In the genomic region with DNA sequence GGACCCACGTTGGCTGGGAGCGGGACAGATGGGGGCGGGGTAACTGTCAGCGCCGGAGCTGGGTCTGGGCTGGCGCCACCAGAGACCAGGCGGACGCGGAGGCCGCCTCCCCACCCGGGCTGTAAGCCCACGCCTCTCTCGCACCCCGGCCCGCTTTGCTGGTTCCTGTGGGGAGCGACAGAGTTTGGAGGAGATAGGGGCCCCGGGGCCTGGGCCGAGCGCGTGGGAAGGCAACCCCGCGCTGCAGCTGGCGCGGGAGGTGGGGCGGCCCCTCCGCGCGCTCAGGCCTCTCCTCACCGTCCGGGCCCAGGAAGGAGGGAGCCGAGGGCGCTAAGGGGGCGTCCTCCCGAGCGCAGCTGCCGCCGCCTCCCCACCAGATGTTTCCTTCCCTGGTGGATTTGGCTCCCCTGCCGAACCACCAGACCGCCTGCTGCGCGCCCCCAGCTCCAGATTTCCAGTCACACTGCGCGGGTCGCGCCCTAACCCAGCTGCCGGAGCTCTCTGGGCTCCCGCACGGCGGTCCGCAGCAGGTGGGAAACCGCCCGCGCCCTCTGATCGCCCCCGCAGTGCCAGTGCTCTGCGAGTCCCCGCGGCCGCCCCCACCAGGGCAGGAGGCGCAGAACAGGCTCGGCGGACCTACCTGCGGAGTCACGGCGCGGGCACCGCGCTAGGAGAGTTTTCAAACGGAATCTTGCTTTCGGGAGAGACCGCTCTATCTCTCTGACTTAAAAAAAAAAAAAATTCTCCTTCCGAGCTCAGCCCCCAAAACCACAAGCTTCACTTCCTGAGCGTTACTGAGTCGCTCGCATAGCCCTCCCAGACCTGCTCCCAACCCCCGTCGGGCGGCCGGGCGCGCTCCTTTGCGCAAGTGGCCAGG, we compare ENCODE assay signal across 1 cellular context.
TF ChIP-seq lines count a peak whose summit lies in the region.

No MANE protein-coding gene starts in this region.

TF ChIP-seq in HepG2, 621 proteins besides CTCF, POLR2A, EP300 and RAD21 (continued from another document and continues in another):
- TF ChIP-seq, protein P1, sequence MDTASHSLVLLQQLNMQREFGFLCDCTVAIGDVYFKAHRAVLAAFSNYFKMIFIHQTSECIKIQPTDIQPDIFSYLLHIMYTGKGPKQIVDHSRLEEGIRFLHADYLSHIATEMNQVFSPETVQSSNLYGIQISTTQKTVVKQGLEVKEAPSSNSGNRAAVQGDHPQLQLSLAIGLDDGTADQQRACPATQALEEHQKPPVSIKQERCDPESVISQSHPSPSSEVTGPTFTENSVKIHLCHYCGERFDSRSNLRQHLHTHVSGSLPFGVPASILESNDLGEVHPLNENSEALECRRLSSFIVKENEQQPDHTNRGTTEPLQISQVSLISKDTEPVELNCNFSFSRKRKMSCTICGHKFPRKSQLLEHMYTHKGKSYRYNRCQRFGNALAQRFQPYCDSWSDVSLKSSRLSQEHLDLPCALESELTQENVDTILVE (CRISPR knock-in tag; IDR thresholded peaks at IDR 0.05) = no peak
- no peak for TF ChIP-seq PRPF4 (IDR thresholded peaks at IDR 0.05; ENCODE audit: low read depth, low read length, poor library complexity, severe bottlenecking)
- no peak for TF ChIP-seq FOXJ3 (CRISPR knock-in tag; IDR thresholded peaks at IDR 0.05; ENCODE audit: borderline replicate concordance)
- TF ChIP-seq KLF13 (CRISPR knock-in tag; IDR thresholded peaks at IDR 0.05) = no peak
- TF ChIP-seq, protein P2, sequence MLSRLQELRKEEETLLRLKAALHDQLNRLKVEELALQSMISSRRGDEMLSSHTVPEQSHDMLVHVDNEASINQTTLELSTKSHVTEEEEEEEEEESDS (CRISPR knock-in tag; IDR thresholded peaks at IDR 0.05; ENCODE audit: borderline replicate concordance) = no peak
- no peak for TF ChIP-seq MAF1 (CRISPR knock-in tag; IDR thresholded peaks at IDR 0.05; ENCODE audit: borderline replicate concordance)
- TF ChIP-seq GPN1 (CRISPR knock-in tag; IDR thresholded peaks at IDR 0.05; ENCODE audit: borderline replicate concordance) = no peak
- TF ChIP-seq FOXO1 (CRISPR knock-in tag; IDR thresholded peaks at IDR 0.05) = peak; percentile 7; the same call in 1 of the 2 replicates
- TF ChIP-seq CEBPB (IDR thresholded peaks at IDR 0.05; ENCODE audit: borderline replicate concordance, low read depth, low read length) = no peak
- TF ChIP-seq KLF6 (CRISPR knock-in tag; IDR thresholded peaks at IDR 0.05) = no peak; the same call in 1 of the 2 replicates
- TF ChIP-seq ZIK1 (CRISPR knock-in tag; IDR thresholded peaks at IDR 0.05; ENCODE audit: borderline replicate concordance, low read depth) = 0 out of 2 replicates have a peak, but pooled peaks have one; percentile 46
- no peak for TF ChIP-seq JUND (CRISPR knock-in tag; IDR thresholded peaks at IDR 0.05)
- TF ChIP-seq RBM39 (IDR thresholded peaks at IDR 0.05; ENCODE audit: low read depth, low read length, poor library complexity, severe bottlenecking) = peak; percentile 86
- TF ChIP-seq, protein P3, sequence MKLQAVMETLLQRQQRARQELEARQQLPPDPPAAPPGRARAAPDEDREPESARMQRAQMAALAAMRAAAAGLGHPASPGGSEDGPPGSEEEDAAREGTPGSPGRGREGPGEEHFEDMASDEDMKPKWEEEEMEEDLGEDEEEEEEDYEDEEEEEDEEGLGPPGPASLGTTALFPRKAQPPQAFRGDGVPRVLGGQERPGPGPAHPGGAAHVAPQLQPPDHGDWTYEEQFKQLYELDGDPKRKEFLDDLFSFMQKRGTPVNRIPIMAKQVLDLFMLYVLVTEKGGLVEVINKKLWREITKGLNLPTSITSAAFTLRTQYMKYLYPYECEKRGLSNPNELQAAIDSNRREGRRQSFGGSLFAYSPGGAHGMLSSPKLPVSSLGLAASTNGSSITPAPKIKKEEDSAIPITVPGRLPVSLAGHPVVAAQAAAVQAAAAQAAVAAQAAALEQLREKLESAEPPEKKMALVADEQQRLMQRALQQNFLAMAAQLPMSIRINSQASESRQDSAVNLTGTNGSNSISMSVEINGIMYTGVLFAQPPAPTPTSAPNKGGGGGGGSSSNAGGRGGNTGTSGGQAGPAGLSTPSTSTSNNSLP (IDR thresholded peaks at IDR 0.05; ENCODE audit: low read depth, low read length) = no peak
- no peak for TF ChIP-seq ZFP36 (IDR thresholded peaks at IDR 0.05; ENCODE audit: borderline replicate concordance, low read depth, low read length, partially characterized antibody)
- no peak for TF ChIP-seq ZFP82 (CRISPR knock-in tag; IDR thresholded peaks at IDR 0.05; ENCODE audit: borderline replicate concordance)
- TF ChIP-seq PAF1 (CRISPR knock-in tag; IDR thresholded peaks at IDR 0.05) = no peak
- no peak for TF ChIP-seq ZNF543 (CRISPR knock-in tag; IDR thresholded peaks at IDR 0.05)
- TF ChIP-seq, protein P4, sequence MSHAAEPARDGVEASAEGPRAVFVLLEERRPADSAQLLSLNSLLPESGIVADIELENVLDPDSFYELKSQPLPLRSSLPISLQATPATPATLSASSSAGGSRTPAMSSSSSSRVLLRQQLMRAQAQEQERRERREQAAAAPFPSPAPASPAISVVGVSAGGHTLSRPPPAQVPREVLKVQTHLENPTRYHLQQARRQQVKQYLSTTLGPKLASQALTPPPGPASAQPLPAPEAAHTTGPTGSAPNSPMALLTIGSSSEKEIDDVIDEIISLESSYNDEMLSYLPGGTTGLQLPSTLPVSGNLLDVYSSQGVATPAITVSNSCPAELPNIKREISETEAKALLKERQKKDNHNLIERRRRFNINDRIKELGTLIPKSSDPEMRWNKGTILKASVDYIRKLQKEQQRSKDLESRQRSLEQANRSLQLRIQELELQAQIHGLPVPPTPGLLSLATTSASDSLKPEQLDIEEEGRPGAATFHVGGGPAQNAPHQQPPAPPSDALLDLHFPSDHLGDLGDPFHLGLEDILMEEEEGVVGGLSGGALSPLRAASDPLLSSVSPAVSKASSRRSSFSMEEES (CRISPR knock-in tag; IDR thresholded peaks at IDR 0.05) = no peak
- TF ChIP-seq, protein P5, sequence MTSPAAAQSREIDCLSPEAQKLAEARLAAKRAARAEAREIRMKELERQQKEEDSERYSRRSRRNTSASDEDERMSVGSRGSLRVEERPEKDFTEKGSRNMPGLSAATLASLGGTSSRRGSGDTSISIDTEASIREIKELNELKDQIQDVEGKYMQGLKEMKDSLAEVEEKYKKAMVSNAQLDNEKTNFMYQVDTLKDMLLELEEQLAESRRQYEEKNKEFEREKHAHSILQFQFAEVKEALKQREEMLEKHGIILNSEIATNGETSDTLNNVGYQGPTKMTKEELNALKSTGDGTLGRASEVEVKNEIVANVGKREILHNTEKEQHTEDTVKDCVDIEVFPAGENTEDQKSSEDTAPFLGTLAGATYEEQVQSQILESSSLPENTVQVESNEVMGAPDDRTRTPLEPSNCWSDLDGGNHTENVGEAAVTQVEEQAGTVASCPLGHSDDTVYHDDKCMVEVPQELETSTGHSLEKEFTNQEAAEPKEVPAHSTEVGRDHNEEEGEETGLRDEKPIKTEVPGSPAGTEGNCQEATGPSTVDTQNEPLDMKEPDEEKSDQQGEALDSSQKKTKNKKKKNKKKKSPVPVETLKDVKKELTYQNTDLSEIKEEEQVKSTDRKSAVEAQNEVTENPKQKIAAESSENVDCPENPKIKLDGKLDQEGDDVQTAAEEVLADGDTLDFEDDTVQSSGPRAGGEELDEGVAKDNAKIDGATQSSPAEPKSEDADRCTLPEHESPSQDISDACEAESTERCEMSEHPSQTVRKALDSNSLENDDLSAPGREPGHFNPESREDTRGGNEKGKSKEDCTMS (CRISPR knock-in tag; conservative IDR thresholded peaks at IDR 0.05) = no peak
- no peak; the same call in 1 of the 2 replicates for TF ChIP-seq DR1 (CRISPR knock-in tag; IDR thresholded peaks at IDR 0.05)
- TF ChIP-seq, protein P6, sequence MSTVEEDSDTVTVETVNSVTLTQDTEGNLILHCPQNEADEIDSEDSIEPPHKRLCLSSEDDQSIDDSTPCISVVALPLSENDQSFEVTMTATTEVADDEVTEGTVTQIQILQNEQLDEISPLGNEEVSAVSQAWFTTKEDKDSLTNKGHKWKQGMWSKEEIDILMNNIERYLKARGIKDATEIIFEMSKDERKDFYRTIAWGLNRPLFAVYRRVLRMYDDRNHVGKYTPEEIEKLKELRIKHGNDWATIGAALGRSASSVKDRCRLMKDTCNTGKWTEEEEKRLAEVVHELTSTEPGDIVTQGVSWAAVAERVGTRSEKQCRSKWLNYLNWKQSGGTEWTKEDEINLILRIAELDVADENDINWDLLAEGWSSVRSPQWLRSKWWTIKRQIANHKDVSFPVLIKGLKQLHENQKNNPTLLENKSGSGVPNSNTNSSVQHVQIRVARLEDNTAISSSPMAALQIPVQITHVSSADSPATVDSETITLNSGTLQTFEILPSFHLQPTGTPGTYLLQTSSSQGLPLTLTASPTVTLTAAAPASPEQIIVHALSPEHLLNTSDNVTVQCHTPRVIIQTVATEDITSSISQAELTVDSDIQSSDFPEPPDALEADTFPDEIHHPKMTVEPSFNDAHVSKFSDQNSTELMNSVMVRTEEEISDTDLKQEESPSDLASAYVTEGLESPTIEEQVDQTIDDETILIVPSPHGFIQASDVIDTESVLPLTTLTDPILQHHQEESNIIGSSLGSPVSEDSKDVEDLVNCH (CRISPR knock-in tag; IDR thresholded peaks at IDR 0.05) = no peak
- no peak for TF ChIP-seq SIX4 (CRISPR knock-in tag; IDR thresholded peaks at IDR 0.05)
- TF ChIP-seq KDM6A (CRISPR knock-in tag; IDR thresholded peaks at IDR 0.05; ENCODE audit: low read depth) = no peak
- TF ChIP-seq RXRB (CRISPR knock-in tag; IDR thresholded peaks at IDR 0.05; ENCODE audit: borderline replicate concordance) = 0 out of 2 replicates have a peak, but pooled peaks have one; percentile 18
- no peak; the same call in 1 of the 2 replicates for TF ChIP-seq AKAP8 (CRISPR knock-in tag; IDR thresholded peaks at IDR 0.05)
- no peak for TF ChIP-seq CENPT (CRISPR knock-in tag; IDR thresholded peaks at IDR 0.05; ENCODE audit: low read depth)
- peak; percentile 50 for TF ChIP-seq ZNF883 (CRISPR knock-in tag; IDR thresholded peaks at IDR 0.05; ENCODE audit: not compliant biosample characterization)
- 0 out of 2 replicates have a peak, but pooled peaks have one; percentile 59 for TF ChIP-seq ZNF670 (CRISPR knock-in tag; IDR thresholded peaks at IDR 0.05; ENCODE audit: borderline replicate concordance)
- TF ChIP-seq, protein P7, sequence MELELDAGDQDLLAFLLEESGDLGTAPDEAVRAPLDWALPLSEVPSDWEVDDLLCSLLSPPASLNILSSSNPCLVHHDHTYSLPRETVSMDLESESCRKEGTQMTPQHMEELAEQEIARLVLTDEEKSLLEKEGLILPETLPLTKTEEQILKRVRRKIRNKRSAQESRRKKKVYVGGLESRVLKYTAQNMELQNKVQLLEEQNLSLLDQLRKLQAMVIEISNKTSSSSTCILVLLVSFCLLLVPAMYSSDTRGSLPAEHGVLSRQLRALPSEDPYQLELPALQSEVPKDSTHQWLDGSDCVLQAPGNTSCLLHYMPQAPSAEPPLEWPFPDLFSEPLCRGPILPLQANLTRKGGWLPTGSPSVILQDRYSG (CRISPR knock-in tag; IDR thresholded peaks at IDR 0.05) = no peak
- no peak for TF ChIP-seq ZNF10 (CRISPR knock-in tag; IDR thresholded peaks at IDR 0.05; ENCODE audit: borderline replicate concordance, low read depth)
- peak; percentile 57; the same call in 1 of the 2 replicates for TF ChIP-seq MED13 (CRISPR knock-in tag; IDR thresholded peaks at IDR 0.05)
- TF ChIP-seq, protein P8, sequence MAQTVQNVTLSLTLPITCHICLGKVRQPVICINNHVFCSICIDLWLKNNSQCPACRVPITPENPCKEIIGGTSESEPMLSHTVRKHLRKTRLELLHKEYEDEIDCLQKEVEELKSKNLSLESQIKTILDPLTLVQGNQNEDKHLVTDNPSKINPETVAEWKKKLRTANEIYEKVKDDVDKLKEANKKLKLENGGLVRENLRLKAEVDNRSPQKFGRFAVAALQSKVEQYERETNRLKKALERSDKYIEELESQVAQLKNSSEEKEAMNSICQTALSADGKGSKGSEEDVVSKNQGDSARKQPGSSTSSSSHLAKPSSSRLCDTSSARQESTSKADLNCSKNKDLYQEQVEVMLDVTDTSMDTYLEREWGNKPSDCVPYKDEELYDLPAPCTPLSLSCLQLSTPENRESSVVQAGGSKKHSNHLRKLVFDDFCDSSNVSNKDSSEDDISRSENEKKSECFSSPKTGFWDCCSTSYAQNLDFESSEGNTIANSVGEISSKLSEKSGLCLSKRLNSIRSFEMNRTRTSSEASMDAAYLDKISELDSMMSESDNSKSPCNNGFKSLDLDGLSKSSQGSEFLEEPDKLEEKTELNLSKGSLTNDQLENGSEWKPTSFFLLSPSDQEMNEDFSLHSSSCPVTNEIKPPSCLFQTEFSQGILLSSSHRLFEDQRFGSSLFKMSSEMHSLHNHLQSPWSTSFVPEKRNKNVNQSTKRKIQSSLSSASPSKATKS (CRISPR knock-in tag; IDR thresholded peaks at IDR 0.05) = no peak
- TF ChIP-seq ZNF460 (CRISPR knock-in tag; IDR thresholded peaks at IDR 0.05; ENCODE audit: borderline replicate concordance) = no peak
- peak; percentile 67 for TF ChIP-seq TAF1 (CRISPR knock-in tag; IDR thresholded peaks at IDR 0.05)
- TF ChIP-seq TBX2 (CRISPR knock-in tag; IDR thresholded peaks at IDR 0.05; ENCODE audit: borderline replicate concordance) = no peak
- no peak for TF ChIP-seq NPAS2 (CRISPR knock-in tag; IDR thresholded peaks at IDR 0.05; ENCODE audit: borderline replicate concordance)
- no peak for TF ChIP-seq PLRG1 (conservative IDR thresholded peaks at IDR 0.05)
- TF ChIP-seq DNMT1 (CRISPR knock-in tag; IDR thresholded peaks at IDR 0.05) = no peak
- TF ChIP-seq, protein P9, sequence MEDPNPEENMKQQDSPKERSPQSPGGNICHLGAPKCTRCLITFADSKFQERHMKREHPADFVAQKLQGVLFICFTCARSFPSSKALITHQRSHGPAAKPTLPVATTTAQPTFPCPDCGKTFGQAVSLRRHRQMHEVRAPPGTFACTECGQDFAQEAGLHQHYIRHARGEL (CRISPR knock-in tag; IDR thresholded peaks at IDR 0.05) = no peak
- no peak for TF ChIP-seq ZNF124 (CRISPR knock-in tag; IDR thresholded peaks at IDR 0.05)
- no peak for TF ChIP-seq ZNF264 (CRISPR knock-in tag; IDR thresholded peaks at IDR 0.05)
- no peak for TF ChIP-seq ZSCAN25 (CRISPR knock-in tag; IDR thresholded peaks at IDR 0.05)
- TF ChIP-seq ZNF292 (CRISPR knock-in tag; IDR thresholded peaks at IDR 0.05; ENCODE audit: borderline replicate concordance, low read depth) = no peak
- TF ChIP-seq ZNF44 (CRISPR knock-in tag; IDR thresholded peaks at IDR 0.05) = no peak
- TF ChIP-seq ZNF558 (CRISPR knock-in tag; IDR thresholded peaks at IDR 0.05; ENCODE audit: borderline replicate concordance) = no peak
- TF ChIP-seq CREB1 (IDR thresholded peaks at IDR 0.05) = no peak
- no peak for TF ChIP-seq CREB1 (CRISPR knock-in tag; IDR thresholded peaks at IDR 0.05)
- TF ChIP-seq SCMH1 (CRISPR knock-in tag; IDR thresholded peaks at IDR 0.05; ENCODE audit: borderline replicate concordance) = no peak
- no peak for TF ChIP-seq U2AF1 (optimal IDR thresholded peaks at IDR 0.05; ENCODE audit: low read depth, low read length)
- no peak for TF ChIP-seq HES4 (CRISPR knock-in tag; IDR thresholded peaks at IDR 0.05; ENCODE audit: borderline replicate concordance)
- TF ChIP-seq GTF3A (CRISPR knock-in tag; conservative IDR thresholded peaks at IDR 0.05) = no peak
- TF ChIP-seq SP140L (CRISPR knock-in tag; IDR thresholded peaks at IDR 0.05; ENCODE audit: borderline replicate concordance) = no peak
- TF ChIP-seq, protein P10, sequence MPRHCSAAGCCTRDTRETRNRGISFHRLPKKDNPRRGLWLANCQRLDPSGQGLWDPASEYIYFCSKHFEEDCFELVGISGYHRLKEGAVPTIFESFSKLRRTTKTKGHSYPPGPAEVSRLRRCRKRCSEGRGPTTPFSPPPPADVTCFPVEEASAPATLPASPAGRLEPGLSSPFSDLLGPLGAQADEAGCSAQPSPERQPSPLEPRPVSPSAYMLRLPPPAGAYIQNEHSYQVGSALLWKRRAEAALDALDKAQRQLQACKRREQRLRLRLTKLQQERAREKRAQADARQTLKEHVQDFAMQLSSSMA (CRISPR knock-in tag; IDR thresholded peaks at IDR 0.05) = no peak
